In the genomic region with DNA sequence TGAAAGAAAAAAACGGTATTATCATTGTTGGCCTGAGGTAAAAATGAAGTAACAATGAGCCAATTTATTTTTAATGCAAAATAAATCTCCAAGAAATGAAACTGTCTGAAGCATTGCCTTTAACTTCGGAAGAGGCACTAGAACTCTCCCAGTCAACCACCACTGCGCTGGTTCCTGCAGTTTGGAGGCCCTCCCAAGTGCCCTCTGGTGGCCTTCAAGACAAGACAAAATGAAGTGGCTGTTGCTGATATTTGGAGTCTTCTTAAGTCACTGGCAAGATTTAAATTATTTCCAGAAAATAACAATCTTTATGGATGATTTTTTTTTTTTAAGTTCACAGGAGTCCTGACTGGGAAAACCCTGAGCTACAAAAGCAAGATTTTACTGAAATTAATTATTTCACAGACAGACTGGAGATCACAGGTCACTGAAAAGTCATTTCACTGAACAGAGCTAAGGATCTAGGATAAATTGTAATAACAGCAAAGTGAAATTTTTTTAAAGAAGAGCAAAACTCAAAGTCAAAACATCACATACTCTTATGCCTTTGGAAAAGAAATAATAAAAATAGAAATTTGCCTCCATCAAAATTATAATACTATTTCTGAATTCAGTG, we compare ENCODE assay signal across 8 cellular contexts. TPM values are rescaled to one million over a fixed set of nuclear protein-coding genes. Genes with fewer than 3 reads are reported as not detected.
A peak's percentile ranks its signal among the peaks of the same experiment; 100 is the strongest.
DNase-seq lines count a peak whose midpoint lies in the region; ATAC-seq, FAIRE-seq and TF ChIP-seq lines count a peak whose summit lies in the region.

No MANE protein-coding gene starts in this region.

- H3K27ac ChIP-seq in GM12878 (ENCODE audit: control insufficient read depth, insufficient read depth) (no peak overlapping the region), iPS DF 6.9 (ENCODE audit: low read length) (no peak overlapping the region)

- no peak for TF ChIP-seq EP300 in GM12878 (IDR thresholded peaks at IDR 0.05; ENCODE audit: borderline replicate concordance in 1 of 2, control insufficient read depth in 1 of 2, low read depth in 2 of 2, low read length in 2 of 2)

- SMC1A ChIA-PET in GM12878 (lab: Charles Lee; ENCODE audit: uncharacterized antibody, unreplicated experiment) = interaction anchor here (0.9 to 1.0 kb wide), 2 partner anchors 95 to 106 kb away, joined by 3 to 4 read pairs; no protein-coding TSS in a partner anchor

- no peak overlapping the region for H3K4me2 ChIP-seq in GM12878 (ENCODE audit: control insufficient read depth, insufficient read depth)

- H3K9me3 ChIP-seq in GM12878 (replicated peaks; ENCODE audit: control insufficient read depth, insufficient read depth, low read length) (no peaks in the 10 kb centered on the region), iPS DF 6.9 (ENCODE audit: control insufficient read depth, insufficient read depth, low read length) (no peaks in the 10 kb centered on the region)

- H3K4me3 ChIP-seq in GM12878 = no peak overlapping the region
- no peak overlapping the region for H3K4me3 ChIP-seq in iPS DF 6.9 (ENCODE audit: low read length)

- H3K9ac ChIP-seq in GM12878 (ENCODE audit: control insufficient read depth, insufficient read depth, low read length) = no peak overlapping the region

- no peak overlapping the region for H3K4me3 Mint-ChIP-seq in Calu3 (ENCODE audit: low read depth, unreplicated experiment)

- no peak for TF ChIP-seq RAD21 in GM12878 (IDR thresholded peaks at IDR 0.05; ENCODE audit: insufficient read depth, low read depth, low read length)

- no peaks in the 10 kb centered on the region for H3K27me3 ChIP-seq in GM12878 (replicated peaks in 1 of 2; ENCODE audit: control insufficient read depth in 2 of 2, insufficient read depth in 2 of 2, low read length in 1 of 2)
- H3K27me3 ChIP-seq in iPS DF 6.9 (ENCODE audit: control insufficient read depth, insufficient read depth, low read length) = no peaks in the 10 kb centered on the region

- no peaks in the 10 kb centered on the region for H3K9me3 Mint-ChIP-seq in Calu3 (ENCODE audit: low read depth, unreplicated experiment)

- in situ Hi-C loops in GM12878 (cut with MboI) = no loop called here

- TF ChIP-seq CTCF in Calu3 (IDR thresholded peaks at IDR 0.05; ENCODE audit: unreplicated experiment) = no peak
- peak; percentile 23 to 43 (median 40); a peak in 5 of 6 replicates for TF ChIP-seq CTCF in GM12878 (IDR thresholded peaks at IDR 0.05 in 2 of 3, conservative IDR thresholded peaks at IDR 0.05 in 1 of 3; ENCODE audit: control insufficient read depth in 2 of 3, extremely low read depth in 1 of 3, insufficient read depth in 1 of 3, low read depth in 3 of 3, low read length in 3 of 3)

- H3K27ac Mint-ChIP-seq in Calu3 (ENCODE audit: unreplicated experiment) = no peak overlapping the region

- DNase-seq in Calu3 = peak; percentile 41
- peak; percentile 11 for DNase-seq in HK-2 (ENCODE audit: unreplicated experiment)
- DNase-seq in OCI-M1 (lab: John Stamatoyannopoulos, UW) = peak; percentile 74
- DNase-seq in GM12878 (ENCODE audit: low read depth, low spot score) = no peak
- DNase-seq in iPS DF 6.9 (ENCODE audit: low read depth, low spot score) = peak; percentile 33
- DNase-seq in stimulated activated CD4-positive, alpha-beta T cell treated with anti-CD3 and anti-CD28 coated beads, Interleukin-15, amount 100 ng/mL, for 24 hours = peak; percentile 42
- no peak for DNase-seq in GM12891 (ENCODE audit: insufficient read length, low spot score)

- H3K4me1 Mint-ChIP-seq in Calu3 (ENCODE audit: low read depth, unreplicated experiment) = no peaks in the 10 kb centered on the region

- 83% methylated on average over 3 of the region's 3 CpGs for WGBS in GM12878 (ENCODE audit: insufficient coverage, insufficient replicate concordance, low lambda C conversion rate, missing lambda C conversion rate)
- no CpG with 5 or more reads among the region's 3 CpGs for WGBS in iPS DF 6.9 (ENCODE audit: insufficient coverage, insufficient read length)

- H3K4me1 ChIP-seq in GM12878 (ENCODE audit: control insufficient read depth, insufficient read depth, low read length) = no peaks in the 10 kb centered on the region
- H3K4me1 ChIP-seq in iPS DF 6.9 (ENCODE audit: control insufficient read depth, insufficient read depth, low read length) = no peaks in the 10 kb centered on the region

- CTCF ChIA-PET in Calu3 (lab: Charles Lee) (interaction anchor here (0.9 kb wide), 1 partner anchor 407 kb away, joined by 3 read pairs; no protein-coding TSS in a partner anchor), GM12878 (lab: Yijun Ruan, JAX) (interaction anchor here (0.8 to 1.6 kb wide), 3 partner anchors 10 to 112 kb away, joined by 3 to 5 read pairs (median 3); no protein-coding TSS in a partner anchor)

- POLR2A ChIA-PET in GM12878 (lab: Charles Lee) = no interaction called here

- no peaks in the 10 kb centered on the region for H3K27me3 Mint-ChIP-seq in Calu3 (ENCODE audit: unreplicated experiment)

- H3K36me3 ChIP-seq in GM12878 (ENCODE audit: control insufficient read depth in 2 of 2, insufficient read depth in 2 of 2, low read length in 1 of 2) (peaks cover 9 to 12% of the 10 kb centered on the region in 2 experiments; a peak in 3 of 4 replicates), iPS DF 6.9 (ENCODE audit: control insufficient read depth, insufficient read depth, low read length) (no peaks in the 10 kb centered on the region; the same call in 1 of the 2 replicates)

- H4K20me1 ChIP-seq in GM12878 (ENCODE audit: control insufficient read depth, insufficient read depth) = no peaks in the 10 kb centered on the region

- RAD21 ChIA-PET in GM12878 (lab: Charles Lee; ENCODE audit: unreplicated experiment) = interaction anchor here (0.7 kb wide), 1 partner anchor 202 kb away, joined by 3 read pairs; no protein-coding TSS in a partner anchor

- FAIRE-seq in GM12878 (lab: Jason Lieb, UNC) (no peak), GM12891 (lab: Jason Lieb, UNC) (no peak)

- H3K36me3 Mint-ChIP-seq in Calu3 (ENCODE audit: insufficient read depth, unreplicated experiment) = peaks cover 40% of the 10 kb centered on the region

- BruUV-seq in Calu3 (replicated peaks; lab: Mats Ljungman, UMichigan) = no TSS peak
- no TSS peak for BruUV-seq in GM12878 (replicated peaks; lab: Mats Ljungman, UMichigan)

- TF ChIP-seq POLR2A in GM12878 (IDR thresholded peaks at IDR 0.05; ENCODE audit: low read depth, low read length) (no peak), GM12891 (IDR thresholded peaks at IDR 0.05; ENCODE audit: low read depth, low read length) (no peak)

- ATAC-seq in GM12878 (peak; percentile 66), HG03135 (IDR thresholded peaks at IDR 0.05; ENCODE audit: unreplicated experiment) (no peak)

- no peak overlapping the region for H2AFZ ChIP-seq in GM12878 (ENCODE audit: control insufficient read depth, low read depth, low read length)

- no peaks in the 10 kb centered on the region; the same call in 1 of the 2 replicates for H3K79me2 ChIP-seq in GM12878 (ENCODE audit: control insufficient read depth, insufficient read depth, low read length)

- intact Hi-C loops in Calu3 (cut with micrococcal nuclease; ENCODE audit: unreplicated experiment) = loop anchor here (5.0 kb wide), 1 partner anchor 412 kb away; no protein-coding TSS in a partner anchor
- intact Hi-C loops in GM12878 (cut with micrococcal nuclease; ENCODE audit: unreplicated experiment) = loop anchor here (10.0 kb wide), 1 partner anchor 414 kb away; no protein-coding TSS in a partner anchor

TF ChIP-seq in GM12878, 131 proteins besides CTCF, POLR2A, EP300 and RAD21 (continues in another document):
- peak; percentile 23; the same call in 1 of the 2 replicates for TF ChIP-seq SMC3 (IDR thresholded peaks at IDR 0.05; ENCODE audit: borderline replicate concordance, low read length)

TF ChIP-seq in GM12891, 5 proteins besides CTCF, POLR2A, EP300 and RAD21:
- TF ChIP-seq SPI1 (IDR thresholded peaks at IDR 0.05; ENCODE audit: low read depth, low read length) (no peak), TAF1 (IDR thresholded peaks at IDR 0.05; ENCODE audit: low read depth, low read length) (no peak), POU2F2 (IDR thresholded peaks at IDR 0.05; ENCODE audit: low read depth, low read length) (no peak), POLR2AphosphoS5 (IDR thresholded peaks at IDR 0.05; ENCODE audit: low read depth, low read length) (no peak), PAX5 (IDR thresholded peaks at IDR 0.05; ENCODE audit: insufficient read depth, low read length, severe bottlenecking) (no peak)

RNA-seq across cellular contexts. Expression of a gene that starts 58.2 kb away (rescaled TPM):
- total RNA-seq in Calu3 (2022) (53.8 and 58.7 TPM in 2 replicates), GM12878 (2014; rRNA removed) (69.4 and 86.8 TPM in 2 replicates), GM12878 (2014; rRNA removed; fragmentation: Illumina TruSeq; extraction: Trizol) (42.8 and 46.1 TPM in 2 replicates), GM12878 (2021) (47.9 and 51.9 TPM in 2 replicates)
- total RNA-seq in GM12878 (2013; cell fraction: nucleolus; rRNA removed) = 246 and 321 TPM in 2 replicates
- polyA plus RNA-seq in GM12878 (2011; ENCODE audit: low read depth) = 19.6 TPM
- polyA plus RNA-seq in GM12878 (2011; rRNA removed) (70.8 and 85.7 TPM in 2 replicates), GM12878 (2014; fragmentation: Illumina TruSeq; extraction: Trizol) (43.1 and 43.6 TPM in 2 replicates), GM12878 (2014; fragmentation: Nextera tagmentation; extraction: Ambion mirVana) (1 to 10 TPM; 6.8 to 9.8 TPM), GM12878 (2014; rRNA removed) (22.2 and 28.7 TPM in 2 replicates), GM12878 (2016; fragmentation: Nextera tagmentation; extraction: Ambion mirVana) (10 to 100 TPM; 29.2 to 31.4 TPM)
- 26.8 and 32.2 TPM in 2 replicates for polyA plus RNA-seq in GM12878 (2011; cell fraction: cytosol; rRNA removed)
- polyA plus RNA-seq in GM12878 (2011; cell fraction: nucleus; rRNA removed) = 67.8 and 75.4 TPM in 2 replicates
- 18.2 and 18.4 TPM in 2 replicates for polyA plus RNA-seq in GM12878 (2012)
- polyA minus RNA-seq in GM12878 (2011; rRNA and poly(A)+ RNA removed) = 83.1 and 96.8 TPM in 2 replicates
- polyA minus RNA-seq in GM12878 (2011; cell fraction: cytosol; rRNA and poly(A)+ RNA removed) = 27.8 and 30.6 TPM in 2 replicates
- 89.8 and 92.1 TPM in 2 replicates for polyA minus RNA-seq in GM12878 (2011; cell fraction: nucleus; rRNA and poly(A)+ RNA removed)
- 16.7 TPM for polyA plus RNA-seq in GM12891 (2012; ENCODE audit: low read depth, missing spikeins)

Comparison
In these comparisons a context has a peak if more than half of its experiments do, and no peak if none do; other contexts are left out.
1. DNase-seq: peak in Calu3 (single experiment), HK-2 (single experiment), OCI-M1 (single experiment), iPS DF 6.9 (single experiment) and stimulated activated CD4-positive, alpha-beta T cell treated with anti-CD3 and anti-CD28 coated beads, Interleukin-15, amount 100 ng/mL, for 24 hours (single experiment); none in GM12878 (single experiment) and GM12891 (single experiment).